ENCODE assay signal across 20 cellular contexts in genomic region chr2:123532999-123533398, GRCh38.
"Had no signal": no experiment of that assay in that cellular context is flagged by ENCODE, and none has a peak within 500 bp of the region (broad histone marks: within the 10 kb centered on the region; RNA-seq: fewer than 3 reads in every experiment).

No MANE protein-coding gene starts in this region.

- H3K4me1 ChIP-seq: prostate gland, right atrium auricular region, transverse colon, upper lobe of right lung, uterus had no signal

- H3K27ac ChIP-seq: coronary artery, prostate gland, right atrium auricular region, sigmoid colon, transverse colon, upper lobe of right lung, uterus had no signal

- H3K27me3 ChIP-seq: right atrium auricular region, sigmoid colon, transverse colon, upper lobe of right lung, uterus had no signal

- H3K4me3 ChIP-seq: coronary artery, lung, prostate gland, right atrium auricular region, sigmoid colon, transverse colon, upper lobe of right lung, uterus had no signal

- DNase-seq: dermis blood vessel endothelial cell; effector memory CD8-positive, alpha-beta T cell; hypothalamus; kidney; midbrain; naive thymus-derived CD4-positive, alpha-beta T cell; nucleus accumbens; sigmoid colon; stimulated activated CD4-positive, alpha-beta T cell treated with anti-CD3 and anti-CD28 coated beads, Interleukin-2, amount 100 ng/mL, for 24 hours; stimulated activated CD4-positive, alpha-beta T cell treated with anti-CD3 and anti-CD28 coated beads, Interleukin-4, amount 100 ng/mL, for 24 hours; stimulated activated naive CD4-positive, alpha-beta T cell treated with Interleukin-2 at 50 U/mL for 16 hours; transverse colon; upper lobe of right lung; uterus had no signal

- H3K9me3 ChIP-seq: prostate gland, sigmoid colon, transverse colon, upper lobe of right lung, uterus had no signal

- H3K36me3 ChIP-seq: prostate gland, right atrium auricular region, sigmoid colon, transverse colon, upper lobe of right lung, uterus had no signal

- ATAC-seq: effector memory CD8-positive, alpha-beta T cell; left lobe of liver; naive thymus-derived CD4-positive, alpha-beta T cell; stimulated activated effector memory CD8-positive, alpha-beta T cell treated with anti-CD3 and anti-CD28 coated beads, Interleukin-12 subunit alpha, Interleukin-12 subunit beta, amount 100 ng/mL, for 72 hours; upper lobe of right lung had no signal
